Comparison of ENCODE assay signal across 1 cellular context in the genomic region with DNA sequence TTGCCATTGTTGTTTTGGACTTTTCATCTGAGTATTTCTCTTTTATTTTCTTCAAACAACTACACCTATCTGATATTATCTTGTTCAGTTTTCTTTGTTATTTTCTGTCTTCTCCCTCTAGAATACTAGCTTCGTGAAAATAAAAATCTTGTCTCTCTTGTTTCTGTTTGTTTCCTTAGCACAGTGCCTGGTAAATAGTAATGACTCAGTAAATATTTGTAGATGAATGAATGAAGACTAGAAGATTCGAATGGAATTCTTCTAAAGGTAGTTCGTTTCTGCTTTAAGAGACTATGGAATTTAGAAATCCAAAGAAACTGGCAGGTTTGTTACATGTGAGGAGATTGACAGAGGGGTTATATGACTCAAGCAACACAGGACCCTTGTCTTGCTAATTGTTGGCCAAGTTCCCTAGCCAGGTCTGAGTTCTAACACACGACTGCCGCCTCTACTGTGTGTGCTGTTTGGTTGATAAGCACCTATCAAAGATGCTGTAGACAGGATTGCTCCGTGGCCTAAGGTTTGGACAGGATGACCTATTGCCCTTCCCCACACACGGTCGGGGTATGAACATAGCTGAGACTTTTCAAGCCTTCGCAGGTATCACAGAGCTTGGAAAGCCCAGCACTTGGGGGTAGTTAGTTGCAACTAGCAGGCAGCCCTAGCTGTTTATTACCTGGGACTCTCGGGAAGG.
TF ChIP-seq lines count a peak whose summit lies in the region.

No MANE protein-coding gene starts in this region.

TF ChIP-seq in H1, 55 proteins besides CTCF, POLR2A, EP300 and RAD21:
- TF ChIP-seq CBX5 (IDR thresholded peaks at IDR 0.05; ENCODE audit: low read depth, low read length) (no peak), RBBP5 (IDR thresholded peaks at IDR 0.05; ENCODE audit: borderline replicate concordance, low read depth, low read length) (no peak), BACH1 (IDR thresholded peaks at IDR 0.05; ENCODE audit: low read length) (no peak), RNF2 (IDR thresholded peaks at IDR 0.05; ENCODE audit: borderline replicate concordance, low read depth, low read length, missing control alignments, poor library complexity, severe bottlenecking) (no peak)
TF ChIP-seq in H1: peak in this region for 0.
